ENCODE assay signal across 9 cellular contexts in genomic region chr6:2953098-2953497, GRCh38. TPM values are rescaled to one million over a fixed set of nuclear protein-coding genes. Genes with fewer than 3 reads are reported as not detected.
DNase-seq lines count a peak whose midpoint lies in the region; ATAC-seq and TF ChIP-seq lines count a peak whose summit lies in the region.
"Had no signal": no experiment of that assay in that cellular context is flagged by ENCODE, and none has a peak within 500 bp of the region (broad histone marks: within the 10 kb centered on the region; RNA-seq: fewer than 3 reads in every experiment).

No MANE protein-coding gene starts in this region.

- no peak for TF ChIP-seq POLR2A in uterus (IDR thresholded peaks at IDR 0.05)

- no peaks in the 10 kb centered on the region for H3K9me3 ChIP-seq in heart right ventricle
- H3K9me3 ChIP-seq in neutrophil = no peaks in the 10 kb centered on the region
- no peaks in the 10 kb centered on the region for H3K9me3 ChIP-seq in uterus
- H3K9me3 ChIP-seq: mucosa of descending colon had no signal

- ATAC-seq in heart right ventricle (no peak), Right ventricle myocardium superior (ENCODE audit: poor library complexity) (no peak), GM21360 (IDR thresholded peaks at IDR 0.05; ENCODE audit: unreplicated experiment) (no peak), GM18873 (IDR thresholded peaks at IDR 0.05; ENCODE audit: low FRiP score, unreplicated experiment) (no peak)

- H3K27ac ChIP-seq in heart right ventricle (peak overlapping the region; percentile 24 to 73 (median 63)), dorsolateral prefrontal cortex (peak overlapping the region; percentile 3 to 90 (median 75)), neutrophil (peak overlapping the region; percentile 77), uterus (peak overlapping the region; percentile 64 to 77)

- intact Hi-C loops in heart right ventricle (cut with DNase I) = loop anchor here in 9 of 10 donors (2.0 to 5.0 kb wide), 2 partner anchors 34 to 36 kb away; no protein-coding TSS in a partner anchor
- intact Hi-C loops in Right ventricle myocardium superior (cut with DNase I) = loop anchor here (5.0 kb wide), 1 partner anchor 34 kb away; no protein-coding TSS in a partner anchor
- intact Hi-C loops in dorsolateral prefrontal cortex (cut with DNase I) = loop anchor here (2.0 kb wide), 2 partner anchors 18 to 36 kb away; partner anchors contain the start of gene SERPINB6 (in 1 of the 2)
- intact Hi-C loops in uterus (cut with DNase I; ENCODE audit: low total_unique reads) = no loop called here

- H3K27me3 ChIP-seq in heart right ventricle (no peaks in the 10 kb centered on the region), dorsolateral prefrontal cortex (no peaks in the 10 kb centered on the region), neutrophil (no peaks in the 10 kb centered on the region), uterus (no peaks in the 10 kb centered on the region)

- 87 to 88% methylated on average over 12 of the region's 12 CpGs for WGBS in heart right ventricle, 2 donors

- H3K36me3 ChIP-seq in heart right ventricle (peaks cover 0 to 85% (median 29%) of the 10 kb centered on the region in 9 donors), neutrophil (peaks cover 10% of the 10 kb centered on the region), uterus (no peaks in the 10 kb centered on the region)

- DNase-seq in heart right ventricle (no peak), Right ventricle myocardium superior (no peak), dorsolateral prefrontal cortex (no peak), uterus (no peak), OCI-M1 (lab: John Stamatoyannopoulos, UW) (no peak)

- H3K4me1 ChIP-seq in heart right ventricle = peaks cover 7 to 60% (median 37%) of the 10 kb centered on the region in 9 donors
- H3K4me1 ChIP-seq in neutrophil (ENCODE audit: control insufficient read depth in 1 of 2, insufficient read depth in 1 of 2, low read depth in 1 of 2, low read length in 1 of 2) = peaks cover 23 to 27% of the 10 kb centered on the region in 2 experiments
- no peaks in the 10 kb centered on the region for H3K4me1 ChIP-seq in uterus

- TF ChIP-seq CTCF in heart right ventricle (IDR thresholded peaks at IDR 0.05) (no peak), dorsolateral prefrontal cortex (IDR thresholded peaks at IDR 0.05 in 54 of 56, conservative IDR thresholded peaks at IDR 0.05 in 2 of 56; ENCODE audit: low read depth in 1 of 56, partially characterized antibody in 56 of 56) (no peak), neutrophil (IDR thresholded peaks at IDR 0.05) (no peak), uterus (IDR thresholded peaks at IDR 0.05) (no peak)

- H3K4me3 ChIP-seq in heart right ventricle (peak overlapping the region in 3 of 10 donors; percentile 3 to 12 (median 4)), dorsolateral prefrontal cortex (peak overlapping the region in 22 of 59 donors; percentile 1 to 50 (median 24)), neutrophil (ENCODE audit: low read depth in 1 of 2, low read length in 1 of 2) (no peak overlapping the region), uterus (no peak overlapping the region)
- H3K4me3 ChIP-seq: mucosa of descending colon had no signal

RNA-seq across cellular contexts. Expression of gene SERPINB6, which starts 18.3 kb away (rescaled TPM):
- total RNA-seq in heart right ventricle (100 to 1,000 TPM; 163 to 261 (median 183) TPM), Right ventricle myocardium superior (265 TPM), dorsolateral prefrontal cortex (100 to 1,000 TPM in 6 of 120 experiments, 10 to 100 TPM in 114; 44.0 to 114 (median 69.4) TPM), uterus (100 to 1,000 TPM in 3 of 4 donors, 10 to 100 TPM in 1; 84.9 to 266 (median 203) TPM)
- 100 to 1,000 TPM; 138 to 153 TPM for polyA plus RNA-seq in heart right ventricle

RNA-seq across cellular contexts. Expression of gene NQO2, which starts 46.6 kb away (rescaled TPM):
- 10 to 100 TPM; 29.5 to 88.4 (median 48.2) TPM for total RNA-seq in heart right ventricle
- polyA plus RNA-seq in heart right ventricle = 100 to 1,000 TPM in 1 of 2 donors, 10 to 100 TPM in 1; 52.3 to 107 TPM
- 70.5 TPM for total RNA-seq in Right ventricle myocardium superior
- total RNA-seq in dorsolateral prefrontal cortex = 100 to 1,000 TPM in 3 of 120 experiments, 10 to 100 TPM in 117; 27.5 to 103 (median 66.8) TPM
- 10 to 100 TPM in 3 of 4 donors, 1 to 10 TPM in 1; 7.8 to 50.3 (median 21.6) TPM for total RNA-seq in uterus

RNA-seq across cellular contexts. Expression of gene SERPINB9, which starts 50.0 kb away (rescaled TPM):
- total RNA-seq in heart right ventricle (10 to 100 TPM in 1 of 10 donors, 1 to 10 TPM in 9; 3.6 to 10.9 (median 4.8) TPM), Right ventricle myocardium superior (2.9 TPM), dorsolateral prefrontal cortex (10 to 100 TPM in 114 of 120 experiments, 1 to 10 TPM in 6; 8.0 to 22.0 (median 14.4) TPM), uterus (10 to 100 TPM in 2 of 4 donors, 1 to 10 TPM in 2; 8.7 to 17.7 (median 10.8) TPM)
- 1 to 10 TPM; 2.2 to 3.8 TPM for polyA plus RNA-seq in heart right ventricle
